Comparison of ENCODE assay signal across 8 cellular contexts in the genomic region with DNA sequence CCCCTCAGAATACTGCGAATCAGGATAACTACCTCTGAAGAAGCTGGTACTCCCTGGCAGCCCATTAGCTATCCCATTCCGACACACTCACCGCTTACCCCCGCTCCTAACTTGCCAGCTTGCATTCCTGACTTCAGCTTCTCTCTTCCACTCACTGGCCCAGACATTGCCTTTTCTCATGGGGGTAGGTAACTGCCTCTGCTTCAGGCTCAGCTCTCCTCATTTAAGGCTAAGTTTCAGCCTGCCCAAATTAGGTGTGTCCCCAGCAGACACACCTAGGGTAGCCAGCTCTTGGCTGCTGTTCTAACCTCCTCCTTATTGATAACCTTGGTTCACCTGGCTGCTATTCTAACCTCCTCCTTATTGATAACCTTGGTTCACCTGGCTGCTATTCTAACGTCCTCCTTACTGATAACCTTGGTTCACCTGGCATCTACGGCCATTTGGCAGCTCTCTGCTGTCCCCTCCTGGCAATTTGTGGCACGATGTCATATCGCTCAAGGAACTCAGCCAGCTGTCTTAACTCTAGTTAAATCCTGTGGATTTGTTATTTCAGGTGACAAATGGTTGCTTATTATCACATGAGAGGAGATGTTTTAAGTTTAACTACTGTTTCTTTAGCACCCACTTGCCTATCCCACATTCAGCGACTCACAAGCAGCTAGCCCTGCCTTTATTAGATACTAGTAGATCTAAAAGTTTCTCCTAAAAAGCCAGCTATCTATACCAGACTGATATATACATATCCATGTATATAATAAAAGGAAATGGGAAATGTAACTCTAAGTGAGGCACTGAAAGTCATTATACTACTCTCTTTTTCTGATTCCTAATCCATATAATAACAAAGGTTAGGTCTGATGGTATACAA.
DNase-seq lines count a peak whose midpoint lies in the region; ATAC-seq and TF ChIP-seq lines count a peak whose summit lies in the region.

No MANE protein-coding gene starts in this region.

- no peaks in the 10 kb centered on the region for H3K9me3 ChIP-seq in BE2C
- no peaks in the 10 kb centered on the region for H3K9me3 ChIP-seq in OCI-LY7 (ENCODE audit: low read length)
- H3K9me3 ChIP-seq in testis = no peaks in the 10 kb centered on the region

- intact Hi-C loops in OCI-LY7 (cut with micrococcal nuclease; ENCODE audit: unreplicated experiment) = no loop called here
- intact Hi-C loops in testis (cut with DNase I; ENCODE audit: low total_unique reads) = no loop called here

- ATAC-seq in GM19372 (IDR thresholded peaks at IDR 0.05; ENCODE audit: low read depth, unreplicated experiment) = peak; percentile 53
- no peak for ATAC-seq in GM19455 (IDR thresholded peaks at IDR 0.05; ENCODE audit: unreplicated experiment)
- no peak for ATAC-seq in HG03175 (IDR thresholded peaks at IDR 0.05; ENCODE audit: unreplicated experiment)

- H3K27ac ChIP-seq in OCI-LY7 (ENCODE audit: low read depth, low read length, poor library complexity, severe bottlenecking) (no peak overlapping the region), testis (no peak overlapping the region)

- H3K4me2 ChIP-seq in OCI-LY7 (ENCODE audit: low read length) = no peak overlapping the region

- no peak overlapping the region for H2AFZ ChIP-seq in OCI-LY7 (ENCODE audit: low read length)

- TF ChIP-seq POLR2A in testis (IDR thresholded peaks at IDR 0.05) = no peak

- no peaks in the 10 kb centered on the region for H4K20me1 ChIP-seq in OCI-LY7 (ENCODE audit: insufficient read depth, low read length)

- TF ChIP-seq CTCF in BE2C (IDR thresholded peaks at IDR 0.05; ENCODE audit: low read depth, low read length) (peak; percentile 88), OCI-LY7 (conservative IDR thresholded peaks at IDR 0.05; ENCODE audit: low read length) (peak; percentile 71), foreskin fibroblast (IDR thresholded peaks at IDR 0.05; ENCODE audit: low read depth, low read length) (peak; percentile 34), testis (IDR thresholded peaks at IDR 0.05) (peak in 2 of 3 experiments; percentile 9 to 34)

- DNase-seq in BE2C (peak; percentile 47), OCI-LY7 (ENCODE audit: low spot score) (peak; percentile 21), foreskin fibroblast (peak in 1 of 2 donors; percentile 36), testis (peak; percentile 39), NK-92 (lab: John Stamatoyannopoulos, UW; ENCODE audit: unreplicated experiment) (no peak)

- no peak overlapping the region for H3K4me3 ChIP-seq in BE2C (ENCODE audit: low read depth, low read length)
- no peak overlapping the region for H3K4me3 ChIP-seq in OCI-LY7 (ENCODE audit: low read depth, low read length, poor library complexity, severe bottlenecking)
- H3K4me3 ChIP-seq in foreskin fibroblast (ENCODE audit: low read depth in 1 of 2, low read length in 2 of 2) = no peak overlapping the region
- no peak overlapping the region for H3K4me3 ChIP-seq in testis

- WGBS in testis, 2 donors = 67 to 79% methylated on average over 9 of the region's 9 CpGs

- H3K27me3 ChIP-seq in BE2C (no peaks in the 10 kb centered on the region), testis (no peaks in the 10 kb centered on the region)

- BruUV-seq in OCI-LY7 (replicated peaks; lab: Mats Ljungman, UMichigan) = no TSS peak

- no peaks in the 10 kb centered on the region for H3K79me2 ChIP-seq in OCI-LY7 (ENCODE audit: insufficient read depth, low read depth, low read length)

- POLR2A ChIA-PET in OCI-LY7 (lab: Charles Lee) = interaction anchor here (0.5 to 0.9 kb wide), 4 partner anchors 13 to 641 kb away, joined by 3 to 7 read pairs (median 4); no protein-coding TSS in a partner anchor

- H3K4me1 ChIP-seq in BE2C (no peaks in the 10 kb centered on the region; the same call in 1 of the 2 replicates), OCI-LY7 (ENCODE audit: insufficient read depth, low read length, poor library complexity, severe bottlenecking) (no peaks in the 10 kb centered on the region), testis (no peaks in the 10 kb centered on the region)

- H3K36me3 ChIP-seq in BE2C = no peaks in the 10 kb centered on the region
- no peaks in the 10 kb centered on the region for H3K36me3 ChIP-seq in OCI-LY7 (ENCODE audit: insufficient read depth, low read length)
- no peaks in the 10 kb centered on the region for H3K36me3 ChIP-seq in testis (ENCODE audit: low read depth, missing control alignments)

- CTCF ChIA-PET in OCI-LY7 (lab: Charles Lee; ENCODE audit: unreplicated experiment) = interaction anchor here (0.5 to 1.4 kb wide), 2 partner anchors 11 to 1317 kb away, joined by 4 to 5 read pairs; a partner anchor contains a TSS

- no peaks in the 10 kb centered on the region for H3K9me2 ChIP-seq in OCI-LY7 (ENCODE audit: insufficient read depth, low read length)

Comparison
In these comparisons a context has a peak if more than half of its experiments do, and no peak if none do; other contexts are left out.
1. CTCF ChIP-seq: peak in every context shown above with its lines; median percentile 88 in BE2C; 71 in OCI-LY7; 34 in foreskin fibroblast; 22 in testis.